10 cellular contexts compared by ENCODE assay signal in genomic region chr2:215811409-215812355, GRCh38.
DNase-seq lines count a peak whose midpoint lies in the region; ATAC-seq and TF ChIP-seq lines count a peak whose summit lies in the region.
"Had no signal": no experiment of that assay in that cellular context is flagged by ENCODE, and none has a peak within 500 bp of the region (broad histone marks: within the 10 kb centered on the region; RNA-seq: fewer than 3 reads in every experiment).

No MANE protein-coding gene starts in this region.

- H3K36me3 ChIP-seq in CD8-positive, alpha-beta memory T cell (ENCODE audit: insufficient read depth, low read length) = no peaks in the 10 kb centered on the region
- no peaks in the 10 kb centered on the region for H3K36me3 ChIP-seq in breast epithelium

- CTCF ChIA-PET in CD8-positive, alpha-beta memory T cell (lab: Charles Lee) = interaction anchor here (1.1 kb wide), 1 partner anchor 28 kb away, joined by 3 read pairs; no protein-coding TSS in a partner anchor
- CTCF ChIA-PET in T-cell (lab: Charles Lee) = interaction anchor here (0.5 to 0.8 kb wide), 2 partner anchors 357 to 1315 kb away, joined by 3 read pairs; no protein-coding TSS in a partner anchor
- CTCF ChIA-PET in activated naive CD4-positive, alpha-beta T cell treated with anti-CD3 and anti-CD28 coated beads for 36 hours (lab: Charles Lee) = interaction anchor here (0.6 to 1.4 kb wide), 4 partner anchors 15 to 149 kb away, joined by 3 to 8 read pairs (median 3); no protein-coding TSS in a partner anchor

- intact Hi-C loops in Right ventricle myocardium inferior (cut with DNase I) = no loop called here
- intact Hi-C loops in breast epithelium (cut with DNase I; ENCODE audit: low total_unique reads) = no loop called here
- intact Hi-C loops in activated naive CD4-positive, alpha-beta T cell treated with anti-CD3 and anti-CD28 coated beads for 36 hours (cut with micrococcal nuclease) = no loop called here

- no peak for TF ChIP-seq POLR2A in breast epithelium (IDR thresholded peaks at IDR 0.05)

- POLR2A ChIA-PET in CD8-positive, alpha-beta memory T cell (lab: Charles Lee) = no interaction called here
- POLR2A ChIA-PET in T-cell (lab: Charles Lee) = no interaction called here

- H3K27ac ChIP-seq in CD8-positive, alpha-beta memory T cell (ENCODE audit: low read depth, low read length) = no peak overlapping the region
- no peak overlapping the region for H3K27ac ChIP-seq in breast epithelium

- H3K27me3 Mint-ChIP-seq in CD8-positive, alpha-beta memory T cell = peaks cover 0 to 1% of the 10 kb centered on the region in 2 donors
- H3K27me3 Mint-ChIP-seq in T-cell = peaks cover 1 to 3% of the 10 kb centered on the region in 2 donors
- no peaks in the 10 kb centered on the region for H3K27me3 Mint-ChIP-seq in activated naive CD4-positive, alpha-beta T cell treated with anti-CD3 and anti-CD28 coated beads for 36 hours (ENCODE audit: low read depth)

- no peak overlapping the region for H3K4me3 ChIP-seq in CD8-positive, alpha-beta memory T cell (ENCODE audit: low read length)
- H3K4me3 ChIP-seq in breast epithelium = no peak overlapping the region

- DNase-seq in CD8-positive, alpha-beta memory T cell = peak in 2 of 5 donors; percentile 3 to 8
- DNase-seq in T-cell (no peak), Right ventricle myocardium inferior (ENCODE audit: missing footprints) (no peak), AG08396 (ENCODE audit: low spot score) (no peak), breast epithelium (ENCODE audit: low spot score in 2 of 2) (no peak)
- no peak for DNase-seq in activated naive CD4-positive, alpha-beta T cell treated with anti-CD3 and anti-CD28 coated beads for 36 hours
- DNase-seq: hypothalamus, NCI-H2081 treated with DMSO at 0.1 percent for 48 hours had no signal

- no peaks in the 10 kb centered on the region for H3K9me3 Mint-ChIP-seq in CD8-positive, alpha-beta memory T cell
- H3K9me3 Mint-ChIP-seq in T-cell = no peaks in the 10 kb centered on the region
- no peaks in the 10 kb centered on the region for H3K9me3 Mint-ChIP-seq in activated naive CD4-positive, alpha-beta T cell treated with anti-CD3 and anti-CD28 coated beads for 36 hours

- H3K9me3 ChIP-seq in CD8-positive, alpha-beta memory T cell (ENCODE audit: low read length) = no peaks in the 10 kb centered on the region
- H3K9me3 ChIP-seq in breast epithelium = no peaks in the 10 kb centered on the region

- peaks cover 21 to 28% (median 24%) of the 10 kb centered on the region in 3 donors for H3K4me1 Mint-ChIP-seq in CD8-positive, alpha-beta memory T cell
- H3K4me1 Mint-ChIP-seq in T-cell = peaks cover 15 to 25% (median 17%) of the 10 kb centered on the region in 3 donors
- peaks cover 16% of the 10 kb centered on the region for H3K4me1 Mint-ChIP-seq in activated naive CD4-positive, alpha-beta T cell treated with anti-CD3 and anti-CD28 coated beads for 36 hours (ENCODE audit: low read depth)

- peak overlapping the region in 6 of 8 donors; percentile 42 to 93 (median 54) for H3K27ac Mint-ChIP-seq in CD8-positive, alpha-beta memory T cell
- H3K27ac Mint-ChIP-seq in T-cell = peak overlapping the region; percentile 53 to 70
- no peak overlapping the region for H3K27ac Mint-ChIP-seq in activated naive CD4-positive, alpha-beta T cell treated with anti-CD3 and anti-CD28 coated beads for 36 hours

- H3K36me3 Mint-ChIP-seq in CD8-positive, alpha-beta memory T cell = no peaks in the 10 kb centered on the region
- H3K36me3 Mint-ChIP-seq in T-cell = no peaks in the 10 kb centered on the region
- H3K36me3 Mint-ChIP-seq in activated naive CD4-positive, alpha-beta T cell treated with anti-CD3 and anti-CD28 coated beads for 36 hours (ENCODE audit: low read depth) = no peaks in the 10 kb centered on the region

- peak overlapping the region in 6 of 7 donors; percentile 13 to 80 (median 66) for H3K4me3 Mint-ChIP-seq in CD8-positive, alpha-beta memory T cell
- peak overlapping the region in 1 of 3 donors; percentile 54 for H3K4me3 Mint-ChIP-seq in T-cell
- no peak overlapping the region for H3K4me3 Mint-ChIP-seq in activated naive CD4-positive, alpha-beta T cell treated with anti-CD3 and anti-CD28 coated beads for 36 hours

- no peaks in the 10 kb centered on the region for H3K27me3 ChIP-seq in CD8-positive, alpha-beta memory T cell (ENCODE audit: insufficient read depth, low read length, poor library complexity, severe bottlenecking)
- no peaks in the 10 kb centered on the region for H3K27me3 ChIP-seq in breast epithelium

- peak; percentile 96 for ATAC-seq in GM19397 (IDR thresholded peaks at IDR 0.05; ENCODE audit: unreplicated experiment)
- ATAC-seq in HG03135 (IDR thresholded peaks at IDR 0.05; ENCODE audit: unreplicated experiment) = peak; percentile 97
- ATAC-seq in T-cell (replicated peaks in 1 of 4) = peak in 2 of 4 experiments; percentile 50 to 54
- ATAC-seq in Right ventricle myocardium inferior = no peak

- peaks cover 17% of the 10 kb centered on the region for H3K4me1 ChIP-seq in CD8-positive, alpha-beta memory T cell (ENCODE audit: insufficient read depth, low read length)
- H3K4me1 ChIP-seq in breast epithelium = no peaks in the 10 kb centered on the region

- TF ChIP-seq CTCF in breast epithelium (IDR thresholded peaks at IDR 0.05) = no peak
